Comparison of ENCODE assay signal across 8 cellular contexts in the genomic region with DNA sequence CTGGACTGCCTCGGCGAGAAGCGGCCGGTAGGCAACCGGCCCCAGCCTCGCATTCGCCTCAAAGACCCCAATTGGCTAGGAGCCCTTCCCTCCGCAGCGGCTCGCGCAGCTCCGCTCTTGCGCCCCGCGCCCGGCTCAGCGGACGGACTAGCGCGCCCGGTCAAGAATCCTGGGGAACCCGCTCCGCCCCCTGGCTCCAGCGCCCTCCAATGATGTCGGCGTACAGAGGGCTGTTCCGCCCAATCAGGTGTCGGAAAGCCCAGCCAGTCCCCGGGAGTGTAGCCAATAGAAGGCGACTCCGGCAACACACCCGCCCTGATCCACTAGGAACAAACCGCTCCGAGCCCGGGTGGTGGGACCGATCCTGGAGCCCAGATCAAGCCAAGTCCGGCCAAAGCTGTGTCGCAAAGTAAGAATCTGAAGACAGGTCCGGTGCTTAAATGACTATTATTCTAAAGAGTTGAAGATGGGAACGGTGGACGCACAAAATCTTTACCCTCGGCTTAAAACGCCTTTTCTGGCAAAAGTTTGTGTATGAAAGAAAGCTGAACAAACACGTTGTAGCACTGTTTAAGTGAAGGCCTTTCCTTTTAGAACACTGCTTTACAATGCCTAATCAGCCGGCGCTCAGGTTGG.
DNase-seq lines count a peak whose midpoint lies in the region; ATAC-seq and TF ChIP-seq lines count a peak whose summit lies in the region.

No MANE protein-coding gene starts in this region.

- H3K36me3 Mint-ChIP-seq in memory B cell = no peaks in the 10 kb centered on the region

- ATAC-seq in GM19467 (IDR thresholded peaks at IDR 0.05; ENCODE audit: unreplicated experiment) = peak; percentile 99
- peak; percentile 77 for ATAC-seq in memory B cell (ENCODE audit: low read depth)

- peaks cover 15% of the 10 kb centered on the region for H3K27me3 Mint-ChIP-seq in memory B cell

- peaks cover 2% of the 10 kb centered on the region for H3K4me1 Mint-ChIP-seq in memory B cell

- H3K4me3 ChIP-seq in HUES6 (ENCODE audit: low read depth, low read length) (peak overlapping the region; percentile 92), epithelial cell of esophagus (ENCODE audit: low read length) (peak overlapping the region; percentile 77), subcutaneous abdominal adipose tissue (ENCODE audit: low read depth in 1 of 5, low read length in 5 of 5) (peak overlapping the region; percentile 75 to 97 (median 95))

- H3K36me3 ChIP-seq in HUES6 (ENCODE audit: control insufficient read depth, insufficient read depth, low read length) = peaks cover 3% of the 10 kb centered on the region; the same call in 1 of the 2 replicates
- peaks cover 11 to 14% (median 13%) of the 10 kb centered on the region in 5 donors for H3K36me3 ChIP-seq in subcutaneous abdominal adipose tissue (ENCODE audit: control insufficient read depth in 5 of 5, insufficient read depth in 5 of 5, low read length in 5 of 5)

- peak overlapping the region; percentile 68 for H3K4me3 Mint-ChIP-seq in memory B cell

- no peaks in the 10 kb centered on the region for H3K9me3 Mint-ChIP-seq in memory B cell

- no peak overlapping the region for H3K27ac Mint-ChIP-seq in memory B cell

- H3K9ac ChIP-seq in HUES6 (ENCODE audit: low read length) = peak overlapping the region; percentile 72
- peak overlapping the region; percentile 79 to 97 (median 94) for H3K9ac ChIP-seq in subcutaneous abdominal adipose tissue (ENCODE audit: low read length in 5 of 5)

- H3K27ac ChIP-seq in HUES6 (ENCODE audit: low read depth, low read length) (no peak overlapping the region), subcutaneous abdominal adipose tissue (ENCODE audit: low read depth, low read length) (peak overlapping the region; percentile 98)

- TF ChIP-seq CTCF in epithelial cell of esophagus (IDR thresholded peaks at IDR 0.05; ENCODE audit: insufficient read depth, low read depth, low read length, missing control alignments) = no peak

- H3K27me3 ChIP-seq in HUES6 (ENCODE audit: control insufficient read depth, insufficient read depth, low read length) (peaks cover 17% of the 10 kb centered on the region), subcutaneous abdominal adipose tissue (ENCODE audit: control insufficient read depth in 5 of 5, insufficient read depth in 4 of 5, low read length in 5 of 5) (no peaks in the 10 kb centered on the region)

- peak; percentile 76 for DNase-seq in D341Med (ENCODE audit: low spot score)
- peak; percentile 88 for DNase-seq in T1000 (lab: John Stamatoyannopoulos, UW)
- DNase-seq in epithelial cell of esophagus (ENCODE audit: low read depth) = peak; percentile 97
- DNase-seq in memory B cell (ENCODE audit: low spot score in 2 of 2) = peak; percentile 9 to 32
- DNase-seq in SHP77 treated with DMSO at 0.1 percent for 48 hours (lab: John Stamatoyannopoulos, UW) = no peak

- H3K4me1 ChIP-seq in HUES6 (ENCODE audit: control insufficient read depth, insufficient read depth, low read length) (peaks cover 5% of the 10 kb centered on the region; the same call in 1 of the 2 replicates), subcutaneous abdominal adipose tissue (ENCODE audit: control insufficient read depth in 5 of 5, insufficient read depth in 5 of 5, low read length in 5 of 5) (peaks cover 2 to 33% (median 25%) of the 10 kb centered on the region in 5 donors)

- no peaks in the 10 kb centered on the region for H3K9me3 ChIP-seq in HUES6 (ENCODE audit: control insufficient read depth, insufficient read depth, low read depth, low read length)
- no peaks in the 10 kb centered on the region for H3K9me3 ChIP-seq in subcutaneous abdominal adipose tissue (ENCODE audit: control insufficient read depth in 5 of 5, low read length in 5 of 5)
